17 cellular contexts compared by ENCODE assay signal in the genomic region with DNA sequence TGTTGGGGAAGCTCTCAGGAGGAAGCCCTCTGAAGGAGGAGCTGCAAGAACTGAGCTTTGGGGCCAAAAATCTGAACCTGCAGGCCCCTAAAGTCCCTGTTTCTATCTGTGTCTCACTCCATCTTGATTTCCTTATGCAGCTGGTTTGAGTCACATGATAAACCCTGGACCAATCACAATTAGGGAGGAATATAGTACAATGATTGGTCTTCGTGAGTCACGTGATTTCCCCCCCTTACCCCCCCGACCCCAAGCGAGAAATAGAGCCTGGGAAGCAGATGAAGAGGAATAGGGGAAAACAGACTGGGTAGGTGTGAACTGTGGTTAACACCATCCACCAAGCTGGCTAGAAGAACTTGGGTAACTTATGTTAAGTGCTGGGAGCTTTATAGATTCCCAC. TPM values are rescaled to one million over a fixed set of nuclear protein-coding genes. Genes with fewer than 3 reads are reported as not detected.
DNase-seq lines count a peak whose midpoint lies in the region; ATAC-seq, FAIRE-seq and TF ChIP-seq lines count a peak whose summit lies in the region.
"Had no signal": no experiment of that assay in that cellular context is flagged by ENCODE, and none has a peak within 500 bp of the region (broad histone marks: within the 10 kb centered on the region; RNA-seq: fewer than 3 reads in every experiment).

No MANE protein-coding gene starts in this region.

- H2AFZ ChIP-seq in DND-41 (ENCODE audit: low read depth, low read length) (peak overlapping the region; percentile 39; the same call in 1 of the 2 replicates), PC-3 (ENCODE audit: low read length) (0 out of 2 replicates have a peak overlapping the region, but pooled peaks have one; percentile 18), H1 (ENCODE audit: low read length) (no peak overlapping the region)

- TF ChIP-seq CTCF in DND-41 (IDR thresholded peaks at IDR 0.05; ENCODE audit: borderline replicate concordance, extremely low read depth, low read length, poor library complexity, severe bottlenecking) (no peak), PC-3 (conservative IDR thresholded peaks at IDR 0.05; ENCODE audit: low read depth, low read length) (no peak), H1 (IDR thresholded peaks at IDR 0.05; ENCODE audit: control extremely low read depth in 1 of 3, insufficient read depth in 1 of 3, low read depth in 1 of 3, low read length in 3 of 3) (no peak)

- H2BK20ac ChIP-seq in H1 (ENCODE audit: low read length) = no peak overlapping the region

- H3K27ac ChIP-seq in DND-41 (ENCODE audit: low read length) = no peak overlapping the region
- H3K27ac ChIP-seq in PC-3 (ENCODE audit: low read length) = no peak overlapping the region
- H3K27ac ChIP-seq in H1 (ENCODE audit: low read depth, low read length) = no peak overlapping the region
- H3K27ac ChIP-seq: HL-60, left ventricle myocardium inferior, skin epidermis, thyroid gland had no signal

- ATAC-seq in DND-41 (ENCODE audit: insufficient read depth, low read depth) (no peak), PC-3 (no peak), HG02973 (IDR thresholded peaks at IDR 0.05; ENCODE audit: unreplicated experiment) (no peak), HG03097 (IDR thresholded peaks at IDR 0.05; ENCODE audit: low FRiP score, unreplicated experiment) (no peak)
- ATAC-seq: Panc1 had no signal

- no peak overlapping the region for H2BK15ac ChIP-seq in H1 (ENCODE audit: low read length)

- H3K79me2 ChIP-seq in DND-41 (ENCODE audit: insufficient read depth, low read length) = no peaks in the 10 kb centered on the region
- no peaks in the 10 kb centered on the region for H3K79me2 ChIP-seq in PC-3 (ENCODE audit: low read length)
- no peaks in the 10 kb centered on the region for H3K79me2 ChIP-seq in H1 (ENCODE audit: control insufficient read depth in 1 of 2, insufficient read depth in 2 of 2, low read length in 2 of 2)

- H2BK120ac ChIP-seq in H1 (replicated peaks; ENCODE audit: low read depth, low read length) = no peak overlapping the region

- TF ChIP-seq RAD21 in H1 (IDR thresholded peaks at IDR 0.05 in 1 of 2, conservative IDR thresholded peaks at IDR 0.05 in 1 of 2; ENCODE audit: low read depth in 2 of 2, low read length in 2 of 2) = no peak

- H3K4me2 ChIP-seq in DND-41 (ENCODE audit: insufficient read depth, low read length) = no peak overlapping the region
- no peak overlapping the region for H3K4me2 ChIP-seq in PC-3 (ENCODE audit: low read length)
- H3K4me2 ChIP-seq in H1 (ENCODE audit: insufficient read depth in 1 of 2, low read depth in 2 of 2, low read length in 2 of 2) = no peak overlapping the region

- peak overlapping the region; percentile 24; the same call in 1 of the 2 replicates for H2AK5ac ChIP-seq in H1 (ENCODE audit: low read depth, low read length)

- intact Hi-C loops in PC-3 (cut with micrococcal nuclease) = no loop called here

- DNase-seq in DND-41 (no peak), HEK293T (ENCODE audit: extremely low spot score) (peak; percentile 59), PC-3 (peak; percentile 11), H1 (ENCODE audit: low read depth in 1 of 2, low spot score in 2 of 2) (no peak), GF-D8 (lab: John Stamatoyannopoulos, UW) (no peak), GDM1 (lab: John Stamatoyannopoulos, UW) (no peak)
- DNase-seq: activated T-cell treated with anti-CD3 and anti-CD28 coated beads, Interleukin-2, amount 50 U/mL, for 48 hours; left ventricle myocardium inferior; NCI-H1436; thyroid gland had no signal

- no peak overlapping the region for H3K14ac ChIP-seq in H1 (ENCODE audit: insufficient read length)

- H4K20me1 ChIP-seq in DND-41 (ENCODE audit: insufficient read depth, low read length) = no peaks in the 10 kb centered on the region
- no peaks in the 10 kb centered on the region for H4K20me1 ChIP-seq in PC-3 (ENCODE audit: low read length)
- no peaks in the 10 kb centered on the region for H4K20me1 ChIP-seq in H1 (replicated peaks in 1 of 2; ENCODE audit: control insufficient read depth in 1 of 2, insufficient read depth in 2 of 2, low read length in 2 of 2)

- H2BK5ac ChIP-seq in H1 (ENCODE audit: low read depth, low read length) = no peak overlapping the region

- POLR2A ChIA-PET in HEK293T (lab: Yijun Ruan, JAX) (interaction anchor here (1.3 kb wide), 1 partner anchor 85 kb away, joined by 3 read pairs; the partner anchor contains the start of gene IREB2), PC-3 (lab: Charles Lee; ENCODE audit: unreplicated experiment) (no interaction called here), H1 (lab: Charles Lee; ENCODE audit: partially characterized antibody) (interaction anchor here (1.1 to 1.2 kb wide), 2 partner anchors 10 to 37 kb away, joined by 3 read pairs; no protein-coding TSS in a partner anchor)

- H3K27me3 ChIP-seq in DND-41 (ENCODE audit: insufficient read depth, low read length, poor library complexity) (no peaks in the 10 kb centered on the region), PC-3 (ENCODE audit: low read length) (no peaks in the 10 kb centered on the region), H1 (replicated peaks in 1 of 4; ENCODE audit: control insufficient read depth in 3 of 4, extremely low read depth in 1 of 4, insufficient read depth in 3 of 4, low read length in 3 of 4) (no peaks in the 10 kb centered on the region)
- H3K27me3 ChIP-seq: thyroid gland had no signal

- H4K8ac ChIP-seq in H1 (ENCODE audit: extremely low read depth, insufficient read depth, low read length) = no peak overlapping the region

- H3K4me1 ChIP-seq in DND-41 (ENCODE audit: insufficient read depth, low read length) (no peaks in the 10 kb centered on the region), PC-3 (ENCODE audit: insufficient read depth, low read length) (peaks cover 5% of the 10 kb centered on the region), H1 (replicated peaks in 1 of 4; ENCODE audit: control insufficient read depth in 3 of 4, insufficient read depth in 4 of 4, low read length in 3 of 4) (peaks cover 0 to 3% (median 1%) of the 10 kb centered on the region in 4 experiments; a peak in 5 of 7 replicates)
- H3K4me1 ChIP-seq: left ventricle myocardium inferior had no signal

- BruUV-seq in PC-3 (replicated peaks; lab: Mats Ljungman, UMichigan) = no TSS peak

- no peaks in the 10 kb centered on the region for H3K36me3 ChIP-seq in DND-41 (ENCODE audit: insufficient read depth, low read length)
- H3K36me3 ChIP-seq in PC-3 (ENCODE audit: low read depth, low read length) = no peaks in the 10 kb centered on the region
- peaks cover 0 to 9% (median 4%) of the 10 kb centered on the region in 4 experiments; a peak in 3 of 8 replicates for H3K36me3 ChIP-seq in H1 (ENCODE audit: control insufficient read depth in 2 of 4, insufficient read depth in 4 of 4, low read length in 3 of 4)
- H3K36me3 ChIP-seq: left ventricle myocardium inferior, thyroid gland had no signal

- no peak overlapping the region for H3K56ac ChIP-seq in H1 (replicated peaks; ENCODE audit: insufficient read length, low read depth, low read length)

- H3K18ac ChIP-seq in H1 (ENCODE audit: extremely low read depth, low read length) = no peak overlapping the region

- H4K91ac ChIP-seq in H1 (replicated peaks; ENCODE audit: insufficient read length, low read length) = no peak overlapping the region

- H2BK12ac ChIP-seq in H1 (ENCODE audit: low read depth, low read length) = no peak overlapping the region

- H3K4ac ChIP-seq in H1 (replicated peaks; ENCODE audit: insufficient read length, low read depth, low read length) = no peak overlapping the region

- no peaks in the 10 kb centered on the region for H3K23me2 ChIP-seq in H1 (ENCODE audit: low read depth, low read length)

- H4K5ac ChIP-seq in H1 (ENCODE audit: insufficient read length, low read depth, low read length) = no peak overlapping the region

- no peak for TF ChIP-seq EP300 in H1 (IDR thresholded peaks at IDR 0.05; ENCODE audit: borderline replicate concordance in 1 of 2, low read depth in 2 of 2, low read length in 2 of 2)

- FAIRE-seq in H1 (lab: Jason Lieb, UNC) = no peak
- FAIRE-seq: astrocyte had no signal

- 100% methylated on average over 4 of the region's 4 CpGs; no CpG with 5 or more reads in 1 of the 2 experiments for WGBS in H1 (ENCODE audit: extremely low coverage in 1 of 2, insufficient coverage in 1 of 2, insufficient read length in 1 of 2, insufficient replicate concordance in 2 of 2, low coverage in 1 of 2, low lambda C conversion rate in 2 of 2, missing lambda C conversion rate in 1 of 2), 2 experiments

- H3K9me3 ChIP-seq in DND-41 (ENCODE audit: insufficient read depth, low read length, severe bottlenecking) (no peaks in the 10 kb centered on the region), PC-3 (ENCODE audit: low read length) (no peaks in the 10 kb centered on the region), H1 (ENCODE audit: insufficient read depth in 2 of 2, low read depth in 1 of 2, low read length in 1 of 2) (no peaks in the 10 kb centered on the region)
- H3K9me3 ChIP-seq: left ventricle myocardium inferior, thyroid gland had no signal

- H3K9ac ChIP-seq in DND-41 (ENCODE audit: low read depth, low read length) (no peak overlapping the region), PC-3 (ENCODE audit: low read length) (no peak overlapping the region), H1 (replicated peaks in 1 of 4; ENCODE audit: extremely low read depth in 1 of 4, low read depth in 3 of 4, low read length in 3 of 4) (no peak overlapping the region)

- CTCF ChIA-PET in HEK293T (lab: Yijun Ruan, JAX) = interaction anchor here (0.6 kb wide), 1 partner anchor 85 kb away, joined by 3 read pairs; no protein-coding TSS in a partner anchor
- CTCF ChIA-PET in PC-3 (lab: Charles Lee) = no interaction called here
- CTCF ChIA-PET in H1 (lab: Charles Lee; ENCODE audit: partially characterized antibody) = interaction anchor here (0.8 to 1.2 kb wide), 4 partner anchors 12 to 97 kb away, joined by 3 to 4 read pairs (median 3); no protein-coding TSS in a partner anchor

- H3K4me3 ChIP-seq in DND-41 (ENCODE audit: low read depth in 1 of 2, low read length in 2 of 2) = no peak overlapping the region
- no peak overlapping the region for H3K4me3 ChIP-seq in PC-3 (ENCODE audit: low read length)
- no peak overlapping the region for H3K4me3 ChIP-seq in H1 (ENCODE audit: extremely low read depth in 1 of 4, insufficient read depth in 2 of 4, low read depth in 3 of 4, low read length in 4 of 4)
- H3K4me3 ChIP-seq: left ventricle myocardium inferior, skin epidermis, thyroid gland had no signal

- H3K23ac ChIP-seq in H1 (ENCODE audit: insufficient read length) = no peak overlapping the region

- no peak for TF ChIP-seq POLR2A in H1 (IDR thresholded peaks at IDR 0.05; ENCODE audit: control extremely low read depth in 1 of 2, low read depth in 2 of 2, low read length in 2 of 2)

- H3K79me1 ChIP-seq in H1 (ENCODE audit: low read depth, low read length) = no peaks in the 10 kb centered on the region

- H3F3A ChIP-seq in PC-3 (ENCODE audit: low read length, unreplicated experiment) = no peaks in the 10 kb centered on the region

- H3K9me2 ChIP-seq in PC-3 (replicated peaks; ENCODE audit: low read length) = no peaks in the 10 kb centered on the region

RNA-seq across cellular contexts. Expression of gene CRABP1, which starts 12.9 kb away (rescaled TPM):
- not detected in 2 replicates for total RNA-seq in PC-3 (2014; rRNA removed)
- total RNA-seq in H1 (2021; fragmentation: NEBNext Ultra II Directional; extraction: Animal tissue kit (Norgen Biotek cat#: 25700)) = 385 and 388 TPM in 2 replicates
- polyA plus RNA-seq in H1 (2011; rRNA removed) = 600 and 655 TPM in 2 replicates
- 622 TPM for polyA plus RNA-seq in H1 (2011; cell fraction: cytosol; rRNA removed)
- polyA plus RNA-seq in H1 (2011; cell fraction: nucleus; rRNA removed) = 325 TPM
- polyA plus RNA-seq in H1 (2012, experiment 1 of 2) = 523 to 649 TPM (median 571 TPM) in 4 replicates
- polyA plus RNA-seq in H1 (2012, experiment 2 of 2) = 653 TPM
- polyA plus RNA-seq in H1 (2013, experiment 1 of 2) = 321 TPM
- 337 TPM for polyA plus RNA-seq in H1 (2013, experiment 2 of 2)
- polyA minus RNA-seq in H1 (2011; rRNA and poly(A)+ RNA removed) = 149 and 152 TPM in 2 replicates
- 118 TPM for polyA minus RNA-seq in H1 (2011; cell fraction: cytosol; rRNA and poly(A)+ RNA removed)
- polyA minus RNA-seq in H1 (2011; cell fraction: nucleus; rRNA and poly(A)+ RNA removed) = 94.2 TPM
- total RNA-seq: glomerular endothelial cell, left ventricle myocardium inferior had no signal

RNA-seq across cellular contexts. Expression of gene SKIC8, which starts 53.7 kb away (rescaled TPM):
- total RNA-seq in PC-3 (2014; rRNA removed) = 54.7 and 56.1 TPM in 2 replicates
- total RNA-seq in H1 (2021; fragmentation: NEBNext Ultra II Directional; extraction: Animal tissue kit (Norgen Biotek cat#: 25700)) = 44.2 and 44.7 TPM in 2 replicates
- polyA plus RNA-seq in H1 (2011; rRNA removed) = 42.3 and 77.7 TPM in 2 replicates
- polyA plus RNA-seq in H1 (2011; cell fraction: cytosol; rRNA removed) = 82.0 TPM
- 37.9 TPM for polyA plus RNA-seq in H1 (2011; cell fraction: nucleus; rRNA removed)
- polyA plus RNA-seq in H1 (2012, experiment 1 of 2) = 58.8 to 64.1 TPM (median 60.1 TPM) in 4 replicates
- 23.9 TPM for polyA plus RNA-seq in H1 (2012, experiment 2 of 2)
- 39.0 TPM for polyA plus RNA-seq in H1 (2013, experiment 1 of 2)
- polyA plus RNA-seq in H1 (2013, experiment 2 of 2) = 37.6 TPM
- 58.5 and 78.2 TPM in 2 replicates for polyA minus RNA-seq in H1 (2011; rRNA and poly(A)+ RNA removed)
- 44.5 TPM for polyA minus RNA-seq in H1 (2011; cell fraction: cytosol; rRNA and poly(A)+ RNA removed)
- 22.7 TPM for polyA minus RNA-seq in H1 (2011; cell fraction: nucleus; rRNA and poly(A)+ RNA removed)

Comparison
In these comparisons a context has a peak if more than half of its experiments do, and no peak if none do; other contexts are left out.
1. DNase-seq: peak in HEK293T (single experiment) and PC-3 (single experiment); none in DND-41 (single experiment), H1 (0 of 2), GF-D8 (single experiment) and GDM1 (single experiment).
2. RNA of gene CRABP1, which starts 12.9 kb away (total RNA-seq): 385 to 388 TPM in H1; not detected in PC-3; every median in the first group is over 100 times any median in the second.